16 cellular contexts compared by ENCODE assay signal in the genomic region with DNA sequence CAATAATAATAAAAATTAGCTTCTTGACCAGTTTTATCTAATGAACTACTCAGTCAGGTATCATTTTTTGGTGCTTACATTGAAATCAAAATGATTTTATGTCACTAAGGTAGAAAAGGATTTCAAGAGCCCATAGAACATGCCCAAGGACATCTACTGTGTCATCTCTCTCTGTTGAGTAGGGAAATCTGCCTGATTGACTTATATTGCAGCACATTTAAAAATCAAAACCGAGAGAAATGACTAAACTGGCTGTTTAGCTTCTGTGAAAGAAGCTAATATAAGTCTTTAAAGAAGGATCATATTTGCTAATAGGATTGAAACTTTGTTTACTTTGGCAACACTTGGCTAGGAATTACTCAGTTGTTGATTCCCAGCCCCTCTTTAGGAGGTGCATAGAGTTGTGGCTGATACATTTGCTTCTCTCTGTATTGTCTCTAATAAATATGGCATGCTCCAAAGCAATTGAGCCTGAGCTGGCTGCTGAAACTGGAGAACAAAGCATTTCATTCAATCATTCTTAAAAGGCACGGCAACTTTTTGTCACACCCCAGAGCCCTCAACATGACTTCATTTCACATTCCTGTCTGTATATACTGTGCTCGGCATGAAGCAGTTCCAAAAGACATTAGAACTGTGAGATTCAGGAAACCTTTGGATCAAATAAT.
A peak's percentile ranks its signal among the peaks of the same experiment; 100 is the strongest.
DNase-seq lines count a peak whose midpoint lies in the region; ATAC-seq and TF ChIP-seq lines count a peak whose summit lies in the region.
"Had no signal": no experiment of that assay in that cellular context is flagged by ENCODE, and none has a peak within 500 bp of the region (broad histone marks: within the 10 kb centered on the region; RNA-seq: fewer than 3 reads in every experiment).

No MANE protein-coding gene starts in this region.

- H3K27me3 ChIP-seq in MM.1S (replicated peaks; ENCODE audit: insufficient read depth, low read length) (no peaks in the 10 kb centered on the region), mesenchymal stem cell (ENCODE audit: control insufficient read depth in 1 of 2, insufficient read depth in 1 of 2, low read length in 2 of 2) (no peaks in the 10 kb centered on the region), right cardiac atrium (ENCODE audit: control insufficient read depth, insufficient read depth) (no peaks in the 10 kb centered on the region)

- TF ChIP-seq CTCF in MM.1S (IDR thresholded peaks at IDR 0.05; ENCODE audit: low read length) (no peak), astrocyte of the cerebellum (IDR thresholded peaks at IDR 0.05; ENCODE audit: low read depth, low read length, missing control alignments) (no peak)

- no peaks in the 10 kb centered on the region for H3K27me3 Mint-ChIP-seq in activated CD4-positive, alpha-beta memory T cell treated with anti-CD3 and anti-CD28 coated beads for 36 hours
- H3K27me3 Mint-ChIP-seq in activated T-helper 1 cell treated with anti-CD3 and anti-CD28 coated beads, Interleukin-12 subunit alpha, Interleukin-12 subunit beta, Interleukin-2, Interleukin-4 antibody, amounts not matched to agents 30 ng/mL and 10 ng/mL and 1 ng/mL, durations not matched to agents 14 hours and 24 hours and 36 hours (ENCODE audit: insufficient read depth): no peaks in the 10 kb centered on the region

- H3K27ac Mint-ChIP-seq in activated CD4-positive, alpha-beta memory T cell treated with anti-CD3 and anti-CD28 coated beads for 36 hours: no peak overlapping the region
- H3K27ac Mint-ChIP-seq in activated T-helper 1 cell treated with anti-CD3 and anti-CD28 coated beads, Interleukin-12 subunit alpha, Interleukin-12 subunit beta, Interleukin-2, Interleukin-4 antibody, amounts not matched to agents 30 ng/mL and 10 ng/mL and 1 ng/mL, durations not matched to agents 14 hours and 24 hours and 36 hours: no peak overlapping the region

- H3K27ac ChIP-seq in MM.1S (ENCODE audit: low read length): no peak overlapping the region
- H3K27ac ChIP-seq in mesenchymal stem cell (ENCODE audit: low read length, poor library complexity, severe bottlenecking): peak overlapping the region; percentile 26
- H3K27ac ChIP-seq in right cardiac atrium (ENCODE audit: low read length): no peak overlapping the region

- DNase-seq in DMS79 treated with DMSO at 0.1 percent for 48 hours (lab: John Stamatoyannopoulos, UW) (peak; percentile 32), MM.1S (no peak), astrocyte of the cerebellum (ENCODE audit: low read depth) (peak; percentile 9), mesenchymal stem cell (no peak), right cardiac atrium (no peak)
- no peak for DNase-seq in activated CD4-positive, alpha-beta memory T cell treated with anti-CD3 and anti-CD28 coated beads for 36 hours
- no peak for DNase-seq in activated CD4-positive, alpha-beta T cell treated with anti-CD3 and anti-CD28 coated beads, Interleukin-2, amount 50 U/mL, for 48 hours
- no peak for DNase-seq in activated T-helper 1 cell treated with anti-CD3 and anti-CD28 coated beads, Interleukin-12 subunit alpha, Interleukin-12 subunit beta, Interleukin-2, Interleukin-4 antibody, amounts not matched to agents 30 ng/mL and 10 ng/mL and 1 ng/mL, durations not matched to agents 14 hours and 24 hours and 36 hours (ENCODE audit: low spot score)
- DNase-seq: activated naive CD4-positive, alpha-beta T cell treated with anti-CD3 and anti-CD28 coated beads, Interleukin-2, amount 50 U/mL, for 16 hours; C1 segment of cervical spinal cord; erythroblast; H7; NK-92 treated with Interleukin-12 subunit alpha and Interleukin-12 subunit beta, amount 100 ng/mL, for 24 hours; nucleus accumbens; small intestine had no signal

- no peaks in the 10 kb centered on the region for H3K9me3 ChIP-seq in MM.1S (replicated peaks; ENCODE audit: insufficient read depth, low read length)
- H3K9me3 ChIP-seq in mesenchymal stem cell (ENCODE audit: control insufficient read depth, low read length): peaks cover 7% of the 10 kb centered on the region
- H3K9me3 ChIP-seq in right cardiac atrium (ENCODE audit: control insufficient read depth, low read length): no peaks in the 10 kb centered on the region

- POLR2A ChIA-PET in activated CD4-positive, alpha-beta memory T cell treated with anti-CD3 and anti-CD28 coated beads for 36 hours (lab: Charles Lee): no interaction called here

- H4K20me1 ChIP-seq in MM.1S (ENCODE audit: insufficient read depth, low read length): no peaks in the 10 kb centered on the region

- no peak overlapping the region for H3K4me3 Mint-ChIP-seq in activated CD4-positive, alpha-beta memory T cell treated with anti-CD3 and anti-CD28 coated beads for 36 hours
- no peak overlapping the region for H3K4me3 Mint-ChIP-seq in activated T-helper 1 cell treated with anti-CD3 and anti-CD28 coated beads, Interleukin-12 subunit alpha, Interleukin-12 subunit beta, Interleukin-2, Interleukin-4 antibody, amounts not matched to agents 30 ng/mL and 10 ng/mL and 1 ng/mL, durations not matched to agents 14 hours and 24 hours and 36 hours

- H3K79me2 ChIP-seq in MM.1S (ENCODE audit: low read length): no peaks in the 10 kb centered on the region

- ATAC-seq in right cardiac atrium: no peak

- in situ Hi-C loops in astrocyte of the cerebellum (cut with HindIII; ENCODE audit: low sequenced_read_pairs): no loop called here

- H3K4me1 ChIP-seq in MM.1S (ENCODE audit: low read length) (0 out of 2 replicates have a peak, but pooled peaks cover 3% of the 10 kb centered on the region), mesenchymal stem cell (ENCODE audit: control insufficient read depth, insufficient read depth, low read depth, low read length) (no peaks in the 10 kb centered on the region), right cardiac atrium (ENCODE audit: control insufficient read depth, insufficient read depth, low read length) (no peaks in the 10 kb centered on the region)

- intact Hi-C loops in activated CD4-positive, alpha-beta memory T cell treated with anti-CD3 and anti-CD28 coated beads for 36 hours (cut with micrococcal nuclease): no loop called here
- intact Hi-C loops in activated T-helper 1 cell treated with anti-CD3 and anti-CD28 coated beads, Interleukin-12 subunit alpha, Interleukin-12 subunit beta, Interleukin-2, Interleukin-4 antibody, amounts not matched to agents 30 ng/mL and 10 ng/mL and 1 ng/mL, durations not matched to agents 14 hours and 24 hours and 36 hours (cut with micrococcal nuclease): no loop called here
- intact Hi-C loops in right cardiac atrium (cut with DNase I): no loop called here

- no peak overlapping the region for H4K91ac ChIP-seq in mesenchymal stem cell (ENCODE audit: low read length)

- peaks cover 3% of the 10 kb centered on the region for H3K9me3 Mint-ChIP-seq in activated CD4-positive, alpha-beta memory T cell treated with anti-CD3 and anti-CD28 coated beads for 36 hours
- no peaks in the 10 kb centered on the region for H3K9me3 Mint-ChIP-seq in activated T-helper 1 cell treated with anti-CD3 and anti-CD28 coated beads, Interleukin-12 subunit alpha, Interleukin-12 subunit beta, Interleukin-2, Interleukin-4 antibody, amounts not matched to agents 30 ng/mL and 10 ng/mL and 1 ng/mL, durations not matched to agents 14 hours and 24 hours and 36 hours

- no peaks in the 10 kb centered on the region for H3F3A ChIP-seq in MM.1S (ENCODE audit: insufficient read depth, low read length)

- no peak overlapping the region for H2BK12ac ChIP-seq in mesenchymal stem cell (ENCODE audit: low read length in 2 of 2)

- H3K9ac ChIP-seq in MM.1S (ENCODE audit: low read length): no peak overlapping the region
- H3K9ac ChIP-seq in mesenchymal stem cell (ENCODE audit: low read length): no peak overlapping the region

- H3K4me3 ChIP-seq in MM.1S (ENCODE audit: low read length) (no peak overlapping the region), astrocyte of the cerebellum (ENCODE audit: low read depth, low read length) (no peak overlapping the region), mesenchymal stem cell (ENCODE audit: insufficient read depth in 1 of 2, low read depth in 1 of 2, low read length in 2 of 2) (no peak overlapping the region), right cardiac atrium (ENCODE audit: low read length) (no peak overlapping the region)
- H3K4me3 ChIP-seq: lung had no signal

- no peak overlapping the region for H3K23ac ChIP-seq in mesenchymal stem cell (ENCODE audit: low read length in 2 of 2)

- H3K4me1 Mint-ChIP-seq in activated CD4-positive, alpha-beta memory T cell treated with anti-CD3 and anti-CD28 coated beads for 36 hours (ENCODE audit: low read depth): no peaks in the 10 kb centered on the region
- no peaks in the 10 kb centered on the region for H3K4me1 Mint-ChIP-seq in activated T-helper 1 cell treated with anti-CD3 and anti-CD28 coated beads, Interleukin-12 subunit alpha, Interleukin-12 subunit beta, Interleukin-2, Interleukin-4 antibody, amounts not matched to agents 30 ng/mL and 10 ng/mL and 1 ng/mL, durations not matched to agents 14 hours and 24 hours and 36 hours (ENCODE audit: low read depth)

- H2AFZ ChIP-seq in MM.1S (ENCODE audit: low read length) (0 out of 2 replicates have a peak overlapping the region, but pooled peaks have one; percentile 2), mesenchymal stem cell (ENCODE audit: low read depth, low read length) (no peak overlapping the region)

- H3K9me2 ChIP-seq in MM.1S (replicated peaks; ENCODE audit: insufficient read depth, low read length): no peaks in the 10 kb centered on the region

- no peak overlapping the region for H3K4me2 ChIP-seq in MM.1S (ENCODE audit: low read depth, low read length)
- H3K4me2 ChIP-seq in mesenchymal stem cell (ENCODE audit: low read length, poor library complexity, severe bottlenecking): no peak overlapping the region

- H2BK120ac ChIP-seq in mesenchymal stem cell (ENCODE audit: low read depth, low read length): no peak overlapping the region

- H3K36me3 ChIP-seq in MM.1S (replicated peaks; ENCODE audit: insufficient read depth, low read length) (no peaks in the 10 kb centered on the region), mesenchymal stem cell (ENCODE audit: control insufficient read depth in 1 of 2, insufficient read depth in 2 of 2, low read depth in 1 of 2, low read length in 2 of 2) (no peaks in the 10 kb centered on the region)

- no peak overlapping the region for H3K18ac ChIP-seq in mesenchymal stem cell (ENCODE audit: low read depth in 1 of 2, low read length in 2 of 2)

- H2BK15ac ChIP-seq in mesenchymal stem cell (ENCODE audit: low read depth, poor library complexity, severe bottlenecking): no peak overlapping the region

- no peak overlapping the region for H2BK5ac ChIP-seq in mesenchymal stem cell (ENCODE audit: low read depth, low read length, poor library complexity, severe bottlenecking)

- 56% methylated on average over 3 of the region's 3 CpGs for WGBS in mesenchymal stem cell
- 30% methylated on average over 3 of the region's 3 CpGs for WGBS in right cardiac atrium

- CTCF ChIA-PET in activated CD4-positive, alpha-beta memory T cell treated with anti-CD3 and anti-CD28 coated beads for 36 hours (lab: Charles Lee): no interaction called here

- no peaks in the 10 kb centered on the region for H3K79me1 ChIP-seq in mesenchymal stem cell (replicated peaks; ENCODE audit: low read length, poor library complexity, severe bottlenecking)

- H3K4ac ChIP-seq in mesenchymal stem cell (ENCODE audit: low read depth in 1 of 2, low read length in 2 of 2): no peak overlapping the region

- H3K14ac ChIP-seq in mesenchymal stem cell (ENCODE audit: low read length in 2 of 2): no peak overlapping the region

- no peak overlapping the region for H4K8ac ChIP-seq in mesenchymal stem cell (ENCODE audit: low read length)

- no peak overlapping the region for H2AK5ac ChIP-seq in mesenchymal stem cell (ENCODE audit: low read length, severe bottlenecking)

- H3K36me3 Mint-ChIP-seq in activated CD4-positive, alpha-beta memory T cell treated with anti-CD3 and anti-CD28 coated beads for 36 hours: no peaks in the 10 kb centered on the region
- H3K36me3 Mint-ChIP-seq in activated T-helper 1 cell treated with anti-CD3 and anti-CD28 coated beads, Interleukin-12 subunit alpha, Interleukin-12 subunit beta, Interleukin-2, Interleukin-4 antibody, amounts not matched to agents 30 ng/mL and 10 ng/mL and 1 ng/mL, durations not matched to agents 14 hours and 24 hours and 36 hours (ENCODE audit: low read depth): no peaks in the 10 kb centered on the region

Comparison
In these comparisons a context has a peak if more than half of its experiments do, and no peak if none do; other contexts are left out.
1. DNase-seq: peak in DMS79 treated with DMSO at 0.1 percent for 48 hours (single experiment) and astrocyte of the cerebellum (single experiment); none in MM.1S (single experiment), mesenchymal stem cell (single experiment), activated CD4-positive, alpha-beta memory T cell treated with anti-CD3 and anti-CD28 coated beads for 36 hours (single experiment), activated CD4-positive, alpha-beta T cell treated with anti-CD3 and anti-CD28 coated beads, Interleukin-2, amount 50 U/mL, for 48 hours (0 of 2), activated T-helper 1 cell treated with anti-CD3 and anti-CD28 coated beads, Interleukin-12 subunit alpha, Interleukin-12 subunit beta, Interleukin-2, Interleukin-4 antibody, amounts not matched to agents 30 ng/mL and 10 ng/mL and 1 ng/mL, durations not matched to agents 14 hours and 24 hours and 36 hours (single experiment) and right cardiac atrium (0 of 3).